In the genomic region with DNA sequence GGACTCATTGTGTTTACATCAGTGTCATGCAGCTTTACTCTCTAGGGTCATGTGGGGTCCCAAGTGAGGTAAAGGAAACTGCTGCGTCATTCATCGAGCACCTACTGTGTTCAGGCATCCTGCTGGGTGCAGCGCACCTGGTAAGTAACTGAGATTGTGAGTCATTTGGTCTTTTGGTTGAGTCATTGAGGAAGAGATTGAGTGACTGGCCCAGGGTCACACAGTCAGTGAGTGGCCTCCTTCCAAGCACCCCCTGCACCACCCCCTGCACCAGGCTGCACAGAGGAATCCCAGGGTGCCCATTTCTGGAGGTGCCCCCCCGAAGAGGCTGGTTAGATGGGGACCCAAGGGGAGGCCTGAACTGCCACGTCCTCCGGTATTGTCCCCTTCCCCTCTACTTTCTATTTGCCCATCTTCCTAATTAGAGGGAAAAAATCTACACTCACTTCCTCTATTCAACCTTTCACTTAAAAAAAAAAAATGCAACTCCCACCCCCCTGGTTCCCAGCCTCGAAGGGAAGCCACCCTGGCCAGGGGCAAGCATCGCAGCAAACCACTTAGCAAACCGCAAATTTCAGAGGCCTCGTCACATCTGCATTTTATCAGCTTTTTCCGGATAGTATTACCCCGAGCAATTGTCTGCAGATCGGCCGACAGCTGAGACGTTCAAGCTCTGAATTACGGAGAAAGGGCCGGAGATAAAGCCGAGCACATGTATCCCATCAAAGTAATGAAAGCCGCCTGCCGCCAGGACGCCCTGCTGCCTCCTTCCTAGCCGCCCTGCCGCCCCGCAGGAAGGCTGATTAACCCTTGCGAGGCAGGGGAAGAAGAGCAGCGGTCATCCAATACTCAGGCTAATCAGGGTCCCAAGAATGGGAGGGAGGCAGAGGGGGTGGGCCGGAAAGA, we compare ENCODE assay signal across 8 cellular contexts.
A peak's percentile ranks its signal among the peaks of the same experiment; 100 is the strongest.
DNase-seq lines count a peak whose midpoint lies in the region; ATAC-seq and TF ChIP-seq lines count a peak whose summit lies in the region.

No MANE protein-coding gene starts in this region.

- peaks cover 7% of the 10 kb centered on the region for H3K9me3 Mint-ChIP-seq in osteocyte (ENCODE audit: unreplicated experiment)

- DNase-seq in GM13976 (ENCODE audit: low spot score) (peak; percentile 75), amniotic stem cell (lab: John Stamatoyannopoulos, UW) (peak; percentile 13), osteocyte (ENCODE audit: extremely low spot score, unreplicated experiment) (no peak), GDM1 (lab: John Stamatoyannopoulos, UW) (no peak), head of caudate nucleus (no peak), hypothalamus (lab: John Stamatoyannopoulos, UW) (no peak)

- H3K27me3 ChIP-seq in HUES48 (ENCODE audit: control insufficient read depth, insufficient read depth, low read length), result peaks cover 18% of the 10 kb centered on the region

- no peaks in the 10 kb centered on the region for H3K9me3 ChIP-seq in HUES48 (ENCODE audit: control insufficient read depth, insufficient read depth, low read length)

- H3K36me3 Mint-ChIP-seq in osteocyte (ENCODE audit: unreplicated experiment), result no peaks in the 10 kb centered on the region

- peak overlapping the region; percentile 78 for H3K27ac ChIP-seq in HUES48 (ENCODE audit: low read depth, low read length)

- H3K9ac ChIP-seq in HUES48 (ENCODE audit: low read depth, low read length), result no peak overlapping the region

- TF ChIP-seq CTCF in GM13976 (IDR thresholded peaks at IDR 0.05; ENCODE audit: borderline replicate concordance, control extremely low read depth, extremely low read depth, insufficient read depth, missing control alignments) (no peak), osteocyte (IDR thresholded peaks at IDR 0.05) (no peak)

- peak overlapping the region; percentile 67 for H3K4me3 Mint-ChIP-seq in osteocyte (ENCODE audit: unreplicated experiment)

- H3K27ac Mint-ChIP-seq in osteocyte (ENCODE audit: unreplicated experiment), result no peak overlapping the region

- H3K27me3 Mint-ChIP-seq in osteocyte (ENCODE audit: unreplicated experiment), result peaks cover 21% of the 10 kb centered on the region

- intact Hi-C loops in head of caudate nucleus (cut with DNase I), result no loop called here

- peaks cover 15% of the 10 kb centered on the region for H3K4me1 Mint-ChIP-seq in osteocyte (ENCODE audit: unreplicated experiment)

- peaks cover 35% of the 10 kb centered on the region for H3K4me1 ChIP-seq in HUES48 (ENCODE audit: control insufficient read depth, insufficient read depth, low read length)

- in situ Hi-C loops in GM13976 (cut with MboI; ENCODE audit: low sequenced_read_pairs, unreplicated experiment), result loop anchor here (25.0 kb wide), 1 partner anchor 99 kb away; a partner anchor contains a TSS

- ATAC-seq in GM21576 (IDR thresholded peaks at IDR 0.05; ENCODE audit: unreplicated experiment), result peak; percentile 86

- 0 out of 2 replicates have a peak overlapping the region, but pooled peaks have one; percentile 13 for H3K4me3 ChIP-seq in HUES48 (ENCODE audit: low read depth, low read length)

- H3K36me3 ChIP-seq in HUES48 (ENCODE audit: control insufficient read depth, insufficient read depth, low read length), result no peaks in the 10 kb centered on the region

Comparison
In these comparisons a context has a peak if more than half of its experiments do, and no peak if none do; other contexts are left out.
1. DNase-seq: peak in GM13976 (single experiment) and amniotic stem cell (single experiment); none in osteocyte (single experiment), GDM1 (single experiment), head of caudate nucleus (0 of 42) and hypothalamus (0 of 51).